ENCODE assay signal across 31 cellular contexts in the genomic region with DNA sequence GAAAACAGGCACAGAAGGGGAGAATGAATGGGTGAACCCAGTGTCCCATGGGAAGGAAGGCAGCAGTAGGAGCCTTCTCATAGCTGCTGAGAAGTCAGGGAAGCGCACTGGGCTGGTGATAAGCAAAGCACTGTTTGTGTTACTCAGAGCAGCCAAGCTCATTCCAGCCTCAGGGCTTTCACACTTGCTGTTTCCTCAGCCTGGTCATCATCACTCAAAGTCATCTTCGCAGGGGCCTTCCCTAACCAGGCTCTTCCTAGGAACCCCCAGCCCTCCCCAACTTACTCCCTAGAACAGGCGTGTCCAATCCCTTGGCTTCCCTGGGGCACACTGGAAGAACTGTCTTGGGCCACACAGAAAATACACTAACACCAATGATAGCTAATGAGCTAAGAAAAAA. TPM values are rescaled to one million over a fixed set of nuclear protein-coding genes. Genes with fewer than 3 reads are reported as not detected.
"Had no signal": no experiment of that assay in that cellular context is flagged by ENCODE, and none has a peak within 500 bp of the region (broad histone marks: within the 10 kb centered on the region; RNA-seq: fewer than 3 reads in every experiment).

No MANE protein-coding gene starts in this region.

- H3K4me1 ChIP-seq: left lung, stomach, testis, vagina had no signal

- H3K4me3 Mint-ChIP-seq: activated CD4-positive, alpha-beta T cell treated with anti-CD3 and anti-CD28 coated beads, Interleukin-2, amount 10 ng/mL, durations not matched to agents 7 days and 5 days; activated CD8-positive, alpha-beta T cell treated with anti-CD3 and anti-CD28 coated beads, Interleukin-2, amount 10 ng/mL, durations not matched to agents 7 days and 5 days; activated naive CD8-positive, alpha-beta T cell treated with anti-CD3 and anti-CD28 coated beads, Interleukin-2, amount 50 U/mL, for 24 hours; activated T-helper 1 cell treated with anti-CD3 and anti-CD28 coated beads, Interleukin-12 subunit alpha, Interleukin-12 subunit beta, Interleukin-2, Interleukin-4 antibody, amounts not matched to agents 30 ng/mL and 10 ng/mL and 1 ng/mL, durations not matched to agents 14 hours and 24 hours and 36 hours; endodermal cell; mesothelial cell of epicardium; naive thymus-derived CD8-positive, alpha-beta T cell; stimulated activated memory B cell treated with anti-CD40 and anti-IgM and Interleukin-4, amounts not matched to agents 10 μg/mL and 1 μg/mL and 100 μg/mL, for 72 hours had no signal

- H3K36me3 ChIP-seq: left lung, stomach, vagina, WERI-Rb-1 had no signal

- H3K27me3 Mint-ChIP-seq: activated CD4-positive, alpha-beta T cell treated with anti-CD3 and anti-CD28 coated beads, Interleukin-2, amount 10 ng/mL, durations not matched to agents 7 days and 5 days had no signal

- ATAC-seq: activated CD8-positive, alpha-beta T cell treated with anti-CD3 and anti-CD28 coated beads, Interleukin-2, amount 10 ng/mL, durations not matched to agents 7 days and 5 days; activated naive CD8-positive, alpha-beta T cell treated with anti-CD3 and anti-CD28 coated beads, Interleukin-2, amount 50 U/mL, for 24 hours; body of pancreas; left lung; naive thymus-derived CD8-positive, alpha-beta T cell; sciatic nerve; stimulated activated memory B cell treated with anti-CD40 and anti-IgM and Interleukin-4, amounts not matched to agents 10 μg/mL and 1 μg/mL and 100 μg/mL, for 72 hours had no signal

- H3K27ac ChIP-seq: body of pancreas, left lung, stomach, testis, vagina, WERI-Rb-1 had no signal

- H3K4me1 Mint-ChIP-seq: activated CD4-positive, alpha-beta T cell treated with anti-CD3 and anti-CD28 coated beads, Interleukin-2, amount 10 ng/mL, durations not matched to agents 7 days and 5 days; activated naive CD8-positive, alpha-beta T cell treated with anti-CD3 and anti-CD28 coated beads, Interleukin-2, amount 50 U/mL, for 24 hours; mesothelial cell of epicardium; naive thymus-derived CD8-positive, alpha-beta T cell; stimulated activated memory B cell treated with anti-CD40 and anti-IgM and Interleukin-4, amounts not matched to agents 10 μg/mL and 1 μg/mL and 100 μg/mL, for 72 hours had no signal

- DNase-seq: activated CD4-positive, alpha-beta T cell treated with anti-CD3 and anti-CD28 coated beads, Interleukin-2, amount 10 ng/mL, durations not matched to agents 7 days and 5 days; activated CD4-positive, CD25-positive, alpha-beta regulatory T cell treated with anti-CD3 and anti-CD28 coated beads, Interleukin-2, amount 50 U/mL, for 72 hours; activated CD8-positive, alpha-beta T cell treated with anti-CD3 and anti-CD28 coated beads, Interleukin-2, amount 10 ng/mL, durations not matched to agents 7 days and 5 days; activated gamma-delta T cell; activated naive CD4-positive, alpha-beta T cell treated with anti-CD3 and anti-CD28 coated beads, Interleukin-2, amount 50 U/mL, for 16 hours; activated naive CD8-positive, alpha-beta T cell treated with anti-CD3 and anti-CD28 coated beads, Interleukin-2, amount 50 U/mL, for 24 hours; anterior cingulate cortex; body of pancreas; caudate nucleus; endodermal cell; foreskin fibroblast; kidney glomerular epithelial cell; left lung; naive thymus-derived CD8-positive, alpha-beta T cell; small intestine; stomach; testis; trophoblast cell; WERI-Rb-1 had no signal

- H3K9me3 ChIP-seq: body of pancreas, left lung, stomach, testis, vagina had no signal

- H3K27ac Mint-ChIP-seq: activated CD4-positive, alpha-beta T cell treated with anti-CD3 and anti-CD28 coated beads, Interleukin-2, amount 10 ng/mL, durations not matched to agents 7 days and 5 days; activated CD8-positive, alpha-beta T cell treated with anti-CD3 and anti-CD28 coated beads, Interleukin-2, amount 10 ng/mL, durations not matched to agents 7 days and 5 days; activated naive CD8-positive, alpha-beta T cell treated with anti-CD3 and anti-CD28 coated beads, Interleukin-2, amount 50 U/mL, for 24 hours; activated T-helper 1 cell treated with anti-CD3 and anti-CD28 coated beads, Interleukin-12 subunit alpha, Interleukin-12 subunit beta, Interleukin-2, Interleukin-4 antibody, amounts not matched to agents 30 ng/mL and 10 ng/mL and 1 ng/mL, durations not matched to agents 14 hours and 24 hours and 36 hours; endodermal cell; mesothelial cell of epicardium; naive thymus-derived CD8-positive, alpha-beta T cell; stimulated activated memory B cell treated with anti-CD40 and anti-IgM and Interleukin-4, amounts not matched to agents 10 μg/mL and 1 μg/mL and 100 μg/mL, for 72 hours had no signal

- H3K9me3 Mint-ChIP-seq: activated CD4-positive, alpha-beta T cell treated with anti-CD3 and anti-CD28 coated beads, Interleukin-2, amount 10 ng/mL, durations not matched to agents 7 days and 5 days; activated naive CD8-positive, alpha-beta T cell treated with anti-CD3 and anti-CD28 coated beads, Interleukin-2, amount 50 U/mL, for 24 hours; activated T-helper 1 cell treated with anti-CD3 and anti-CD28 coated beads, Interleukin-12 subunit alpha, Interleukin-12 subunit beta, Interleukin-2, Interleukin-4 antibody, amounts not matched to agents 30 ng/mL and 10 ng/mL and 1 ng/mL, durations not matched to agents 14 hours and 24 hours and 36 hours; endodermal cell; mesothelial cell of epicardium; naive thymus-derived CD8-positive, alpha-beta T cell; stimulated activated memory B cell treated with anti-CD40 and anti-IgM and Interleukin-4, amounts not matched to agents 10 μg/mL and 1 μg/mL and 100 μg/mL, for 72 hours had no signal

- H3K27me3 ChIP-seq: body of pancreas, testis, vagina had no signal

- H3K36me3 Mint-ChIP-seq: mesothelial cell of epicardium; naive thymus-derived CD8-positive, alpha-beta T cell; stimulated activated memory B cell treated with anti-CD40 and anti-IgM and Interleukin-4, amounts not matched to agents 10 μg/mL and 1 μg/mL and 100 μg/mL, for 72 hours had no signal

- H3K4me3 ChIP-seq: body of pancreas, left lung, lung, stomach, testis, vagina had no signal

RNA-seq across cellular contexts. Expression of a gene that starts 35.3 kb away (rescaled TPM):
- total RNA-seq: activated CD8-positive, alpha-beta T cell treated with anti-CD3 and anti-CD28 coated beads, Interleukin-2, amount 10 ng/mL, durations not matched to agents 7 days and 5 days; activated T-helper 1 cell treated with anti-CD3 and anti-CD28 coated beads, Interleukin-12 subunit alpha, Interleukin-12 subunit beta, Interleukin-2, Interleukin-4 antibody, amounts not matched to agents 30 ng/mL and 10 ng/mL and 1 ng/mL, durations not matched to agents 14 hours and 24 hours and 36 hours; epithelial cell of proximal tubule; posterior vena cava; sciatic nerve; vagina had no signal

RNA-seq across cellular contexts. Expression of a gene that starts 56.2 kb away (rescaled TPM):
- total RNA-seq: activated CD4-positive, alpha-beta T cell treated with anti-CD3 and anti-CD28 coated beads, Interleukin-2, amount 10 ng/mL, durations not matched to agents 7 days and 5 days; activated CD8-positive, alpha-beta T cell treated with anti-CD3 and anti-CD28 coated beads, Interleukin-2, amount 10 ng/mL, durations not matched to agents 7 days and 5 days; activated T-helper 1 cell treated with anti-CD3 and anti-CD28 coated beads, Interleukin-12 subunit alpha, Interleukin-12 subunit beta, Interleukin-2, Interleukin-4 antibody, amounts not matched to agents 30 ng/mL and 10 ng/mL and 1 ng/mL, durations not matched to agents 14 hours and 24 hours and 36 hours; body of pancreas; epithelial cell of proximal tubule; fibroblast of lung; left lung; lung; mesothelial cell of epicardium; naive thymus-derived CD8-positive, alpha-beta T cell; osteoblast; posterior vena cava; renal cortical epithelial cell; sciatic nerve; T-helper 2 cell treated with Interferon-gamma antibody and Interleukin-4, amounts not matched to agents 100 ng/mL and 5 ng/mL, for 36 hours; vagina had no signal
